Comparison of ENCODE assay signal across 7 cellular contexts in genomic region chr13:90016688-90017087, GRCh38.
"Had no signal": no experiment of that assay in that cellular context is flagged by ENCODE, and none has a peak within 500 bp of the region (broad histone marks: within the 10 kb centered on the region; RNA-seq: fewer than 3 reads in every experiment).

No MANE protein-coding gene starts in this region.

- FAIRE-seq: HepG2, HTR-8/SVneo had no signal

- H3K27ac ChIP-seq: HL-60, KMS-11 had no signal

- H3K4me2 ChIP-seq: KMS-11 had no signal

- DNase-seq: IMR-90, KBM-7, KG1 had no signal

- ATAC-seq: HepG2 had no signal

- H3K9ac ChIP-seq: KMS-11 had no signal
